Comparison of ENCODE assay signal across 20 cellular contexts in the genomic region with DNA sequence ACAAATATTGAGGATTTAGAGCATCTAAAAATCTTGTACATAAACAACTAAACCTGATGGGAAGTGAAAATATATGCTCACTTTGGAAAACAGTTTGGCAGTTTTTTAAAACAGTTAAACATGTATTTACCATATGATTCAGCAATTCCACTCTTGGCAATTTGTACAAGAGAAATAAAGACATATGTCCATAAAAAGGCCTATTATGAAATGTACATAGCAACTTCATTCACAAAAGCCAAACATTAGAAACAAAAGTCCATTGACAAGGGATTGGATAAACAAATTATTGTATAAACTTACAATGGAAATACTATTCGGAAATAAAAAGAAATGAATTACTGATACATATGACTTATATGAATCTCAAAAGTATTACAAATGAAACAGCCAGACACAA.
"Had no signal": no experiment of that assay in that cellular context is flagged by ENCODE, and none has a peak within 500 bp of the region (broad histone marks: within the 10 kb centered on the region; RNA-seq: fewer than 3 reads in every experiment).

No MANE protein-coding gene starts in this region.

- H3K27me3 ChIP-seq: ascending aorta, brain microvascular endothelial cell, gastrocnemius medialis, heart left ventricle, spleen, upper lobe of left lung had no signal

- H3K9me3 ChIP-seq: ascending aorta, gastrocnemius medialis, heart left ventricle, spleen, upper lobe of left lung had no signal

- H3K4me3 ChIP-seq: ascending aorta, gastrocnemius medialis, heart left ventricle, spleen, upper lobe of left lung had no signal

- H3K36me3 ChIP-seq: ascending aorta, brain microvascular endothelial cell, gastrocnemius medialis, heart left ventricle, spleen, upper lobe of left lung had no signal

- DNase-seq: activated T-cell treated with anti-CD3 and anti-CD28 coated beads, Interleukin-2, amount 50 U/mL, for 24 hours; brain microvascular endothelial cell; central memory CD4-positive, alpha-beta T cell; dermis blood vessel endothelial cell; effector CD8-positive, alpha-beta T cell; gastrocnemius medialis; heart left ventricle; left ventricle myocardium superior; mammary epithelial cell; natural killer cell; retina; spleen; stimulated activated CD4-positive, alpha-beta T cell treated with anti-CD3 and anti-CD28 coated beads, Interleukin-4, amount 100 ng/mL, for 1 hour; stimulated activated naive CD4-positive, alpha-beta T cell; T-helper 9 cell; upper lobe of left lung had no signal

- H3K4me1 ChIP-seq: ascending aorta, gastrocnemius medialis, heart left ventricle, spleen, upper lobe of left lung had no signal

- ATAC-seq: activated naive CD4-positive, alpha-beta T cell treated with anti-CD3 and anti-CD28 coated beads, Interleukin-2, amount 50 U/mL, for 72 hours; activated T-helper 17 cell treated with anti-CD3 and anti-CD28 coated beads, Interleukin-2, amount 50 U/mL, for 72 hours; gastrocnemius medialis; heart left ventricle; left ventricle myocardium superior; natural killer cell; WTC11 had no signal

- H3K27ac ChIP-seq: ascending aorta, brain microvascular endothelial cell, gastrocnemius medialis, heart left ventricle, spleen, upper lobe of left lung had no signal
